ENCODE assay signal across 13 cellular contexts in the genomic region with DNA sequence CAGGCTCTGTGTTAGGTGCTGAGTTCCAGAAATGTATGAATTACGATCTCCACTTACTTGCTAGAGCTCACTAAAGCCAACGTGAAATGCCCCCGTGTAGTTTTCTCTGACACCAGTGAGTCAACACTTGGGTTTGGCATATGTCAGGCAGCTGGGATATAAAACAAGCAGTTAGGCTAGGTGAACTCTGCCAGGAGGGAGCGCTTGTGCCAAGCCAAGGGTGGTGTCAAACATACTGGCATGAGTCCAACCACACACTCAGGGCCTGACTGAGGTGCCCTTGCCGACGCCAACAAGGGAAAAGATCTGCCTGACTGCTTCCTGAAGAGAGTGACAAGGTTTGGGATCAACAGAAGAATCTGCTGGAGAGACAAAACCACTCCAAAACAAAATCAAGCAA.
A peak's percentile ranks its signal among the peaks of the same experiment; 100 is the strongest.
DNase-seq lines count a peak whose midpoint lies in the region; ATAC-seq and TF ChIP-seq lines count a peak whose summit lies in the region.
"Had no signal": no experiment of that assay in that cellular context is flagged by ENCODE, and none has a peak within 500 bp of the region (broad histone marks: within the 10 kb centered on the region; RNA-seq: fewer than 3 reads in every experiment).

No MANE protein-coding gene starts in this region.

- peaks cover 6 to 55% (median 25%) of the 10 kb centered on the region in 3 donors for H3K4me1 ChIP-seq in esophagus squamous epithelium

- peaks cover 0 to 7% (median 0%) of the 10 kb centered on the region in 3 donors for H3K36me3 ChIP-seq in esophagus squamous epithelium

- TF ChIP-seq CTCF in esophagus squamous epithelium (IDR thresholded peaks at IDR 0.05) = peak in 1 of 6 experiments; percentile 19

- H3K27ac ChIP-seq in esophagus squamous epithelium = peak overlapping the region; percentile 10 to 61 (median 26)

- intact Hi-C loops in esophagus squamous epithelium (cut with DNase I) = no loop called here

- TF ChIP-seq POLR2A in esophagus squamous epithelium (IDR thresholded peaks at IDR 0.05) = no peak

- DNase-seq in HK-2 (ENCODE audit: unreplicated experiment) = peak; percentile 63
- peak; percentile 98 for DNase-seq in NCI-H446 treated with DMSO at 0.1 percent for 48 hours (lab: John Stamatoyannopoulos, UW)
- no peak for DNase-seq in esophagus squamous epithelium (lab: John Stamatoyannopoulos, UW)
- peak; percentile 83 for DNase-seq in renal cortical epithelial cell (ENCODE audit: low read depth)
- no peak for DNase-seq in NOMO-1 treated with dmso at 0.1 percent for 144 hours (lab: John Stamatoyannopoulos, UW; ENCODE audit: unreplicated experiment)
- DNase-seq in OCI-M2 (lab: John Stamatoyannopoulos, UW; ENCODE audit: unreplicated experiment) = no peak
- DNase-seq: activated effector memory CD4-positive, alpha-beta T cell treated with anti-CD3 and anti-CD28 coated beads, Interleukin-2, amount 50 U/mL, for 16 hours; islet precursor cell; KBM-7; retina had no signal

- H3K4me3 ChIP-seq in esophagus squamous epithelium = no peak overlapping the region

- ATAC-seq in GM18858 (IDR thresholded peaks at IDR 0.05; ENCODE audit: unreplicated experiment) (no peak), GM19397 (IDR thresholded peaks at IDR 0.05; ENCODE audit: unreplicated experiment) (no peak)
- ATAC-seq: stimulated activated memory B cell treated with anti-CD40 and anti-IgM and Interleukin-4, amounts not matched to agents 10 μg/mL and 1 μg/mL and 100 μg/mL, for 72 hours had no signal

- no peaks in the 10 kb centered on the region for H3K9me3 ChIP-seq in esophagus squamous epithelium

- no peaks in the 10 kb centered on the region for H3K27me3 ChIP-seq in esophagus squamous epithelium

- 32 to 59% methylated on average over 5 to 6 of the region's 6 CpGs for WGBS in esophagus squamous epithelium, 2 donors

Comparison
In these comparisons a context has a peak if more than half of its experiments do, and no peak if none do; other contexts are left out.
1. DNase-seq: peak in HK-2 (single experiment), NCI-H446 treated with DMSO at 0.1 percent for 48 hours (single experiment) and renal cortical epithelial cell (single experiment); none in esophagus squamous epithelium (single experiment), NOMO-1 treated with dmso at 0.1 percent for 144 hours (single experiment) and OCI-M2 (single experiment).